8 cellular contexts compared by ENCODE assay signal in genomic region chr16:29806641-29807425, GRCh38. TPM values are rescaled to one million over a fixed set of nuclear protein-coding genes. Genes with fewer than 3 reads are reported as not detected.
DNase-seq lines count a peak whose midpoint lies in the region; ATAC-seq, FAIRE-seq and TF ChIP-seq lines count a peak whose summit lies in the region.

No MANE protein-coding gene starts in this region.

- no peak for ATAC-seq in activated CD4-positive, alpha-beta T cell treated with anti-CD3 and anti-CD28 coated beads for 36 hours
- no peak for ATAC-seq in naive B cell (ENCODE audit: low read depth in 2 of 2)
- no peak for ATAC-seq in HG03460 (IDR thresholded peaks at IDR 0.05; ENCODE audit: unreplicated experiment)

- no peak for TF ChIP-seq EP300 in H1 (IDR thresholded peaks at IDR 0.05; ENCODE audit: borderline replicate concordance in 1 of 2, low read depth in 2 of 2, low read length in 2 of 2)

- peaks cover 15 to 21% of the 10 kb centered on the region in 2 experiments for H4K20me1 ChIP-seq in H1 (replicated peaks in 1 of 2; ENCODE audit: control insufficient read depth in 1 of 2, insufficient read depth in 2 of 2, low read length in 2 of 2)

- peak overlapping the region; percentile 74 for H4K8ac ChIP-seq in H1 (ENCODE audit: extremely low read depth, insufficient read depth, low read length)

- no peak for FAIRE-seq in H1 (lab: Jason Lieb, UNC)

- POLR2A ChIA-PET in activated CD4-positive, alpha-beta T cell treated with anti-CD3 and anti-CD28 coated beads for 36 hours (lab: Charles Lee): interaction anchor here (0.8 to 3.0 kb wide), 10 partner anchors 10 to 844 kb away, joined by 3 to 36 read pairs (median 5); partner anchors contain the start of genes ALDOA, MVP, PAGR1 and PRR14
- POLR2A ChIA-PET in activated CD4-positive, alpha-beta T cell treated with anti-CD3 and anti-CD28 coated beads, Interleukin-2, amount 10 ng/mL, durations not matched to agents 7 days and 5 days (lab: Charles Lee): interaction anchor here (0.5 to 2.5 kb wide), 4 partner anchors 9 to 105 kb away, joined by 3 to 9 read pairs (median 6); partner anchors contain the start of genes KIF22 and PAGR1
- POLR2A ChIA-PET in H1 (lab: Charles Lee; ENCODE audit: partially characterized antibody): interaction anchor here (0.5 to 3.9 kb wide), 30 partner anchors 9 to 684 kb away, joined by 3 to 41 read pairs (median 6); partner anchors contain the start of genes ASPHD1, CDIPT, KIF22 and MVP

- H3K9me3 Mint-ChIP-seq in activated CD4-positive, alpha-beta T cell treated with anti-CD3 and anti-CD28 coated beads for 36 hours (ENCODE audit: low read depth): no peaks in the 10 kb centered on the region
- H3K9me3 Mint-ChIP-seq in activated CD4-positive, alpha-beta T cell treated with anti-CD3 and anti-CD28 coated beads, Interleukin-2, amount 10 ng/mL, durations not matched to agents 7 days and 5 days: no peaks in the 10 kb centered on the region
- no peaks in the 10 kb centered on the region for H3K9me3 Mint-ChIP-seq in naive B cell

- H4K5ac ChIP-seq in H1 (ENCODE audit: insufficient read length, low read depth, low read length): peak overlapping the region; percentile 65

- peaks cover 48% of the 10 kb centered on the region for H3K4me1 Mint-ChIP-seq in activated CD4-positive, alpha-beta T cell treated with anti-CD3 and anti-CD28 coated beads for 36 hours
- peaks cover 58% of the 10 kb centered on the region for H3K4me1 Mint-ChIP-seq in activated CD4-positive, alpha-beta T cell treated with anti-CD3 and anti-CD28 coated beads, Interleukin-2, amount 10 ng/mL, durations not matched to agents 7 days and 5 days
- peaks cover 48 to 59% (median 51%) of the 10 kb centered on the region in 3 donors for H3K4me1 Mint-ChIP-seq in naive B cell

- no peak overlapping the region for H2BK120ac ChIP-seq in H1 (replicated peaks; ENCODE audit: low read depth, low read length)

- intact Hi-C loops in activated CD4-positive, alpha-beta T cell treated with anti-CD3 and anti-CD28 coated beads for 36 hours (cut with DNase I, micrococcal nuclease): loop anchor here (1.0 to 5.0 kb wide), 9 partner anchors 9 to 1595 kb away; partner anchors contain the start of genes FBRS (in 1 of the 2), FBXL19 (in 1 of the 2), PAGR1 (in 1 of the 2) and SBK1 (in 1 of the 2)
- intact Hi-C loops in uterus (cut with DNase I; ENCODE audit: low total_unique reads): no loop called here

- H3K4ac ChIP-seq in H1 (replicated peaks; ENCODE audit: insufficient read length, low read depth, low read length): peak overlapping the region; percentile 92

- H3K4me3 Mint-ChIP-seq in activated CD4-positive, alpha-beta T cell treated with anti-CD3 and anti-CD28 coated beads for 36 hours: peak overlapping the region; percentile 90
- H3K4me3 Mint-ChIP-seq in activated CD4-positive, alpha-beta T cell treated with anti-CD3 and anti-CD28 coated beads, Interleukin-2, amount 10 ng/mL, durations not matched to agents 7 days and 5 days: peak overlapping the region; percentile 97
- peak overlapping the region; percentile 78 to 95 (median 89) for H3K4me3 Mint-ChIP-seq in naive B cell

- H4K91ac ChIP-seq in H1 (replicated peaks; ENCODE audit: insufficient read length, low read length): peak overlapping the region; percentile 88

- peaks cover 0 to 43% (median 29%) of the 10 kb centered on the region in 4 experiments; a peak in 6 of 7 replicates for H3K4me1 ChIP-seq in H1 (replicated peaks in 1 of 4; ENCODE audit: control insufficient read depth in 3 of 4, insufficient read depth in 4 of 4, low read length in 3 of 4)
- H3K4me1 ChIP-seq in uterus: peaks cover 11 to 28% of the 10 kb centered on the region in 2 donors

- H2AK5ac ChIP-seq in H1 (ENCODE audit: low read depth, low read length): no peak overlapping the region

- peaks cover 14 to 46% (median 20%) of the 10 kb centered on the region in 4 experiments for H3K36me3 ChIP-seq in H1 (ENCODE audit: control insufficient read depth in 2 of 4, insufficient read depth in 4 of 4, low read length in 3 of 4)
- H3K36me3 ChIP-seq in uterus: no peaks in the 10 kb centered on the region

- peak overlapping the region; percentile 48 for H3K56ac ChIP-seq in H1 (replicated peaks; ENCODE audit: insufficient read length, low read depth, low read length)

- H3K14ac ChIP-seq in H1 (ENCODE audit: insufficient read length): no peak overlapping the region

- TF ChIP-seq CTCF in H1 (IDR thresholded peaks at IDR 0.05; ENCODE audit: control extremely low read depth in 1 of 3, insufficient read depth in 1 of 3, low read depth in 1 of 3, low read length in 3 of 3): no peak
- no peak for TF ChIP-seq CTCF in uterus (IDR thresholded peaks at IDR 0.05)

- H3K79me2 ChIP-seq in H1 (ENCODE audit: control insufficient read depth in 1 of 2, insufficient read depth in 2 of 2, low read length in 2 of 2): peaks cover 7 to 22% of the 10 kb centered on the region in 2 experiments

- H3K4me3 ChIP-seq in H1 (ENCODE audit: extremely low read depth in 1 of 4, insufficient read depth in 2 of 4, low read depth in 3 of 4, low read length in 4 of 4) (peak overlapping the region; percentile 54 to 85 (median 69)), uterus (peak overlapping the region; percentile 35 to 61)

- no peaks in the 10 kb centered on the region for H3K27me3 Mint-ChIP-seq in activated CD4-positive, alpha-beta T cell treated with anti-CD3 and anti-CD28 coated beads for 36 hours
- peaks cover 4% of the 10 kb centered on the region for H3K27me3 Mint-ChIP-seq in activated CD4-positive, alpha-beta T cell treated with anti-CD3 and anti-CD28 coated beads, Interleukin-2, amount 10 ng/mL, durations not matched to agents 7 days and 5 days
- peaks cover 0 to 6% (median 5%) of the 10 kb centered on the region in 3 donors for H3K27me3 Mint-ChIP-seq in naive B cell

- H3K27ac Mint-ChIP-seq in activated CD4-positive, alpha-beta T cell treated with anti-CD3 and anti-CD28 coated beads for 36 hours: peak overlapping the region; percentile 87
- H3K27ac Mint-ChIP-seq in activated CD4-positive, alpha-beta T cell treated with anti-CD3 and anti-CD28 coated beads, Interleukin-2, amount 10 ng/mL, durations not matched to agents 7 days and 5 days: peak overlapping the region; percentile 89
- peak overlapping the region in 5 of 6 donors; percentile 90 to 98 (median 95) for H3K27ac Mint-ChIP-seq in naive B cell

- no peaks in the 10 kb centered on the region for H3K9me3 ChIP-seq in H1 (ENCODE audit: insufficient read depth in 2 of 2, low read depth in 1 of 2, low read length in 1 of 2)
- H3K9me3 ChIP-seq in uterus: no peaks in the 10 kb centered on the region

- H3K27ac ChIP-seq in H1 (ENCODE audit: low read depth, low read length) (peak overlapping the region; percentile 67; the same call in 1 of the 2 replicates), uterus (peak overlapping the region; percentile 96 to 99)

- peak overlapping the region; percentile 86 for H3K18ac ChIP-seq in H1 (ENCODE audit: extremely low read depth, low read length)

- CTCF ChIA-PET in activated CD4-positive, alpha-beta T cell treated with anti-CD3 and anti-CD28 coated beads for 36 hours (lab: Charles Lee): interaction anchor here (1.0 to 3.5 kb wide), 7 partner anchors 10 to 166 kb away, joined by 3 to 50 read pairs (median 7); partner anchors contain the start of genes CDIPT, KIF22, PAGR1 and TAOK2
- CTCF ChIA-PET in activated CD4-positive, alpha-beta T cell treated with anti-CD3 and anti-CD28 coated beads, Interleukin-2, amount 10 ng/mL, durations not matched to agents 7 days and 5 days (lab: Charles Lee): interaction anchor here (0.6 to 4.3 kb wide), 18 partner anchors 9 to 887 kb away, joined by 3 to 39 read pairs (median 4); partner anchors contain the start of genes KIF22, MVP, PAGR1 and TMEM219
- CTCF ChIA-PET in H1 (lab: Charles Lee; ENCODE audit: partially characterized antibody): interaction anchor here (0.6 to 4.4 kb wide), 10 partner anchors 10 to 125 kb away, joined by 3 to 30 read pairs (median 4); partner anchors contain the start of genes KIF22, MVP and PAGR1

- WGBS in H1 (ENCODE audit: extremely low coverage in 1 of 2, insufficient coverage in 1 of 2, insufficient read length in 1 of 2, insufficient replicate concordance in 2 of 2, low coverage in 1 of 2, low lambda C conversion rate in 2 of 2, missing lambda C conversion rate in 1 of 2), 2 experiments: 3% methylated on average over 40 of the region's 99 CpGs; no CpG with 5 or more reads in 1 of the 2 experiments

- no peak; a peak in 1 of 3 replicates for TF ChIP-seq POLR2A in H1 (IDR thresholded peaks at IDR 0.05; ENCODE audit: control extremely low read depth in 1 of 2, low read depth in 2 of 2, low read length in 2 of 2)
- no peak for TF ChIP-seq POLR2A in uterus (IDR thresholded peaks at IDR 0.05)

- no peaks in the 10 kb centered on the region for H3K27me3 ChIP-seq in H1 (replicated peaks in 1 of 4; ENCODE audit: control insufficient read depth in 3 of 4, extremely low read depth in 1 of 4, insufficient read depth in 3 of 4, low read length in 3 of 4)
- H3K27me3 ChIP-seq in uterus: no peaks in the 10 kb centered on the region

- H2BK20ac ChIP-seq in H1 (ENCODE audit: low read length): no peak overlapping the region

- H3K4me2 ChIP-seq in H1 (ENCODE audit: insufficient read depth in 1 of 2, low read depth in 2 of 2, low read length in 2 of 2): peak overlapping the region; percentile 91 to 95

- TF ChIP-seq RAD21 in H1 (IDR thresholded peaks at IDR 0.05 in 1 of 2, conservative IDR thresholded peaks at IDR 0.05 in 1 of 2; ENCODE audit: low read depth in 2 of 2, low read length in 2 of 2): no peak

- H2AFZ ChIP-seq in H1 (ENCODE audit: low read length): no peak overlapping the region

- peak overlapping the region; percentile 24 to 77 (median 72) for H3K9ac ChIP-seq in H1 (replicated peaks in 1 of 4; ENCODE audit: extremely low read depth in 1 of 4, low read depth in 3 of 4, low read length in 3 of 4)

- peak overlapping the region; percentile 92 for H2BK5ac ChIP-seq in H1 (ENCODE audit: low read depth, low read length)

- no peak overlapping the region for H3K23ac ChIP-seq in H1 (ENCODE audit: insufficient read length)

- peaks cover 55% of the 10 kb centered on the region for H3K36me3 Mint-ChIP-seq in activated CD4-positive, alpha-beta T cell treated with anti-CD3 and anti-CD28 coated beads for 36 hours (ENCODE audit: low read depth)
- peaks cover 61% of the 10 kb centered on the region for H3K36me3 Mint-ChIP-seq in activated CD4-positive, alpha-beta T cell treated with anti-CD3 and anti-CD28 coated beads, Interleukin-2, amount 10 ng/mL, durations not matched to agents 7 days and 5 days (ENCODE audit: low read depth)
- peaks cover 0 to 7% of the 10 kb centered on the region in 2 donors for H3K36me3 Mint-ChIP-seq in naive B cell

- peak; percentile 82 for DNase-seq in activated CD4-positive, alpha-beta T cell treated with anti-CD3 and anti-CD28 coated beads for 36 hours
- no peak for DNase-seq in activated CD4-positive, alpha-beta T cell treated with anti-CD3 and anti-CD28 coated beads for 1 hour
- DNase-seq in NCI-H2107 (lab: John Stamatoyannopoulos, UW) (peak; percentile 65), H1 (ENCODE audit: low read depth in 1 of 2, low spot score in 2 of 2) (peak in 1 of 2 experiments; percentile 79), naive B cell (peak; percentile 35), uterus (peak; percentile 67 to 68)
- DNase-seq in activated CD4-positive, alpha-beta T cell treated with anti-CD3 and anti-CD28 coated beads, Interleukin-2, amount 10 ng/mL, durations not matched to agents 7 days and 5 days: peak; percentile 64

- peaks cover 19% of the 10 kb centered on the region for H3K23me2 ChIP-seq in H1 (ENCODE audit: low read depth, low read length)

- no peak overlapping the region; the same call in 1 of the 2 replicates for H2BK15ac ChIP-seq in H1 (ENCODE audit: low read length)

- H3K79me1 ChIP-seq in H1 (ENCODE audit: low read depth, low read length): no peaks in the 10 kb centered on the region

- H2BK12ac ChIP-seq in H1 (ENCODE audit: low read depth, low read length): 0 out of 2 replicates have a peak overlapping the region, but pooled peaks have one; percentile 12

RNA-seq across cellular contexts. Expression of gene MAZ, which starts 0.5 kb away (rescaled TPM):
- total RNA-seq in activated CD4-positive, alpha-beta T cell treated with anti-CD3 and anti-CD28 coated beads for 36 hours: 100 to 1,000 TPM; 306 to 387 TPM
- total RNA-seq in activated CD4-positive, alpha-beta T cell treated with anti-CD3 and anti-CD28 coated beads, Interleukin-2, amount 10 ng/mL, durations not matched to agents 7 days and 5 days: 100 to 1,000 TPM; 528 to 590 TPM
- 376 and 380 TPM in 2 replicates for total RNA-seq in H1 (2021; fragmentation: NEBNext Ultra II Directional; extraction: Animal tissue kit (Norgen Biotek cat#: 25700))
- polyA plus RNA-seq in H1 (2011; rRNA removed) (219 and 357 TPM in 2 replicates), naive B cell (ENCODE audit: low read depth in 6 of 6) (10 to 100 TPM; 16.1 to 30.6 (median 23.2) TPM)
- 226 TPM for polyA plus RNA-seq in H1 (2011; cell fraction: cytosol; rRNA removed)
- polyA plus RNA-seq in H1 (2011; cell fraction: nucleus; rRNA removed): 465 TPM
- 359 to 553 TPM (median 440 TPM) in 4 replicates for polyA plus RNA-seq in H1 (2012, experiment 1 of 2)
- polyA plus RNA-seq in H1 (2012, experiment 2 of 2): 327 TPM
- polyA plus RNA-seq in H1 (2013, experiment 1 of 2): 126 TPM
- polyA plus RNA-seq in H1 (2013, experiment 2 of 2): 116 TPM
- polyA minus RNA-seq in H1 (2011; rRNA and poly(A)+ RNA removed): 294 and 426 TPM in 2 replicates
- polyA minus RNA-seq in H1 (2011; cell fraction: cytosol; rRNA and poly(A)+ RNA removed): 315 TPM
- 159 TPM for polyA minus RNA-seq in H1 (2011; cell fraction: nucleus; rRNA and poly(A)+ RNA removed)
- 100 to 1,000 TPM in 1 of 4 donors, 10 to 100 TPM in 3; 32.8 to 200 (median 67.5) TPM for total RNA-seq in uterus

RNA-seq across cellular contexts. Expression of gene PRRT2, which starts 5.2 kb away (rescaled TPM):
- total RNA-seq in activated CD4-positive, alpha-beta T cell treated with anti-CD3 and anti-CD28 coated beads for 36 hours: under 1 TPM; 0.64 to 0.93 TPM
- 1 to 10 TPM in 1 of 2 experiments, under 1 TPM in 1; 0.98 to 1.3 TPM for total RNA-seq in activated CD4-positive, alpha-beta T cell treated with anti-CD3 and anti-CD28 coated beads, Interleukin-2, amount 10 ng/mL, durations not matched to agents 7 days and 5 days
- total RNA-seq in H1 (2021; fragmentation: NEBNext Ultra II Directional; extraction: Animal tissue kit (Norgen Biotek cat#: 25700)): 12.8 and 16.6 TPM in 2 replicates
- 32.6 and 49.7 TPM in 2 replicates for polyA plus RNA-seq in H1 (2011; rRNA removed)
- 36.1 TPM for polyA plus RNA-seq in H1 (2011; cell fraction: cytosol; rRNA removed)
- polyA plus RNA-seq in H1 (2011; cell fraction: nucleus; rRNA removed): 233 TPM
- polyA plus RNA-seq in H1 (2012, experiment 1 of 2): 25.4 to 32.2 TPM (median 26.8 TPM) in 4 replicates
- 12.5 TPM for polyA plus RNA-seq in H1 (2012, experiment 2 of 2)
- polyA plus RNA-seq in H1 (2013, experiment 1 of 2): 16.5 TPM
- polyA plus RNA-seq in H1 (2013, experiment 2 of 2): 13.8 TPM
- 4.5 and 8.5 TPM in 2 replicates for polyA minus RNA-seq in H1 (2011; rRNA and poly(A)+ RNA removed)
- 5.9 TPM for polyA minus RNA-seq in H1 (2011; cell fraction: cytosol; rRNA and poly(A)+ RNA removed)
- polyA minus RNA-seq in H1 (2011; cell fraction: nucleus; rRNA and poly(A)+ RNA removed): 29.9 TPM
- polyA plus RNA-seq in naive B cell (ENCODE audit: low read depth in 6 of 6): under 1 TPM in 2 of 6 donors, not detected in 4; 0.10 to 0.97 TPM
- 10 to 100 TPM; 20.2 to 54.5 (median 28.0) TPM for total RNA-seq in uterus

RNA-seq across cellular contexts. Expression of gene PAGR1, which starts 9.1 kb away (rescaled TPM):
- total RNA-seq in activated CD4-positive, alpha-beta T cell treated with anti-CD3 and anti-CD28 coated beads for 36 hours: 10 to 100 TPM; 20.6 to 25.6 TPM
- 10 to 100 TPM; 26.8 to 29.6 TPM for total RNA-seq in activated CD4-positive, alpha-beta T cell treated with anti-CD3 and anti-CD28 coated beads, Interleukin-2, amount 10 ng/mL, durations not matched to agents 7 days and 5 days
- 56.4 and 56.6 TPM in 2 replicates for total RNA-seq in H1 (2021; fragmentation: NEBNext Ultra II Directional; extraction: Animal tissue kit (Norgen Biotek cat#: 25700))
- polyA plus RNA-seq in H1 (2011; rRNA removed) (35.4 and 53.5 TPM in 2 replicates), naive B cell (ENCODE audit: low read depth in 6 of 6) (10 to 100 TPM; 35.5 to 51.5 (median 46.9) TPM)
- polyA plus RNA-seq in H1 (2011; cell fraction: cytosol; rRNA removed): 61.5 TPM
- 143 TPM for polyA plus RNA-seq in H1 (2011; cell fraction: nucleus; rRNA removed)
- polyA plus RNA-seq in H1 (2012, experiment 1 of 2): 53.2 to 67.0 TPM (median 62.3 TPM) in 4 replicates
- 60.2 TPM for polyA plus RNA-seq in H1 (2012, experiment 2 of 2)
- 43.2 TPM for polyA plus RNA-seq in H1 (2013, experiment 1 of 2)
- polyA plus RNA-seq in H1 (2013, experiment 2 of 2): 44.5 TPM
- 5.8 and 8.3 TPM in 2 replicates for polyA minus RNA-seq in H1 (2011; rRNA and poly(A)+ RNA removed)
- 19.6 TPM for polyA minus RNA-seq in H1 (2011; cell fraction: cytosol; rRNA and poly(A)+ RNA removed)
- 30.1 TPM for polyA minus RNA-seq in H1 (2011; cell fraction: nucleus; rRNA and poly(A)+ RNA removed)
- 10 to 100 TPM; 36.1 to 85.0 (median 46.9) TPM for total RNA-seq in uterus

RNA-seq across cellular contexts. Expression of gene MVP, which starts 13.4 kb away (rescaled TPM):
- total RNA-seq in activated CD4-positive, alpha-beta T cell treated with anti-CD3 and anti-CD28 coated beads for 36 hours: 100 to 1,000 TPM in 1 of 2 experiments, 10 to 100 TPM in 1; 86.2 to 101 TPM
- total RNA-seq in activated CD4-positive, alpha-beta T cell treated with anti-CD3 and anti-CD28 coated beads, Interleukin-2, amount 10 ng/mL, durations not matched to agents 7 days and 5 days: 100 to 1,000 TPM; 177 to 187 TPM
- 1.9 and 2.9 TPM in 2 replicates for total RNA-seq in H1 (2021; fragmentation: NEBNext Ultra II Directional; extraction: Animal tissue kit (Norgen Biotek cat#: 25700))
- 1.9 and 4.3 TPM in 2 replicates for polyA plus RNA-seq in H1 (2011; rRNA removed)
- polyA plus RNA-seq in H1 (2011; cell fraction: cytosol; rRNA removed): 4.8 TPM
- polyA plus RNA-seq in H1 (2011; cell fraction: nucleus; rRNA removed): 18.5 TPM
- 2.4 to 5.6 TPM (median 3.9 TPM) in 4 replicates for polyA plus RNA-seq in H1 (2012, experiment 1 of 2)
- 1.9 TPM for polyA plus RNA-seq in H1 (2012, experiment 2 of 2)
- polyA plus RNA-seq in H1 (2013, experiment 1 of 2): 1.4 TPM
- 1.6 TPM for polyA plus RNA-seq in H1 (2013, experiment 2 of 2)
- polyA minus RNA-seq in H1 (2011; rRNA and poly(A)+ RNA removed): 6.9 and 15.2 TPM in 2 replicates
- polyA minus RNA-seq in H1 (2011; cell fraction: cytosol; rRNA and poly(A)+ RNA removed): 4.5 TPM
- polyA minus RNA-seq in H1 (2011; cell fraction: nucleus; rRNA and poly(A)+ RNA removed): 3.7 TPM
- 10 to 100 TPM; 39.7 to 61.4 (median 43.9) TPM for polyA plus RNA-seq in naive B cell (ENCODE audit: low read depth in 6 of 6)
- 100 to 1,000 TPM in 1 of 4 donors, 10 to 100 TPM in 3; 38.4 to 132 (median 67.4) TPM for total RNA-seq in uterus

RNA-seq across cellular contexts. Expression of gene KIF22, which starts 16.3 kb away (rescaled TPM):
- total RNA-seq in activated CD4-positive, alpha-beta T cell treated with anti-CD3 and anti-CD28 coated beads for 36 hours: 100 to 1,000 TPM; 153 to 168 TPM
- total RNA-seq in activated CD4-positive, alpha-beta T cell treated with anti-CD3 and anti-CD28 coated beads, Interleukin-2, amount 10 ng/mL, durations not matched to agents 7 days and 5 days: 100 to 1,000 TPM; 244 to 253 TPM
- total RNA-seq in H1 (2021; fragmentation: NEBNext Ultra II Directional; extraction: Animal tissue kit (Norgen Biotek cat#: 25700)): 142 and 145 TPM in 2 replicates
- 139 and 161 TPM in 2 replicates for polyA plus RNA-seq in H1 (2011; rRNA removed)
- 178 TPM for polyA plus RNA-seq in H1 (2011; cell fraction: cytosol; rRNA removed)
- 343 TPM for polyA plus RNA-seq in H1 (2011; cell fraction: nucleus; rRNA removed)
- polyA plus RNA-seq in H1 (2012, experiment 1 of 2): 136 to 146 TPM (median 138 TPM) in 4 replicates
- 121 TPM for polyA plus RNA-seq in H1 (2012, experiment 2 of 2)
- 91.3 TPM for polyA plus RNA-seq in H1 (2013, experiment 1 of 2)
- polyA plus RNA-seq in H1 (2013, experiment 2 of 2): 83.2 TPM
- 234 and 269 TPM in 2 replicates for polyA minus RNA-seq in H1 (2011; rRNA and poly(A)+ RNA removed)
- 97.8 TPM for polyA minus RNA-seq in H1 (2011; cell fraction: cytosol; rRNA and poly(A)+ RNA removed)
- polyA minus RNA-seq in H1 (2011; cell fraction: nucleus; rRNA and poly(A)+ RNA removed): 174 TPM
- polyA plus RNA-seq in naive B cell (ENCODE audit: low read depth in 6 of 6): 10 to 100 TPM; 24.0 to 29.6 (median 26.3) TPM
- total RNA-seq in uterus: 10 to 100 TPM in 3 of 4 donors, 1 to 10 TPM in 1; 5.9 to 70.4 (median 15.8) TPM
